In genomic region chr5:154215531-154215930, GRCh38 we compare ENCODE assay signal across 25 cellular contexts. TPM values are rescaled to one million over a fixed set of nuclear protein-coding genes. Genes with fewer than 3 reads are reported as not detected.
DNase-seq lines count a peak whose midpoint lies in the region; ATAC-seq and TF ChIP-seq lines count a peak whose summit lies in the region.
"Had no signal": no experiment of that assay in that cellular context is flagged by ENCODE, and none has a peak within 500 bp of the region (broad histone marks: within the 10 kb centered on the region; RNA-seq: fewer than 3 reads in every experiment).

No MANE protein-coding gene starts in this region.

- H3K36me3 ChIP-seq in esophagus muscularis mucosa (peaks cover 0 to 6% (median 0%) of the 10 kb centered on the region in 4 donors), transverse colon (no peaks in the 10 kb centered on the region)
- H3K36me3 ChIP-seq: brain microvascular endothelial cell had no signal

- no peak overlapping the region for H3K4me3 Mint-ChIP-seq in activated naive CD4-positive, alpha-beta T cell treated with anti-CD3 and anti-CD28 coated beads, Interleukin-2, amount 50 U/mL, for 24 hours
- no peak overlapping the region for H3K4me3 Mint-ChIP-seq in activated B cell treated with CpG ODN at 0.5 μM for 24 hours
- H3K4me3 Mint-ChIP-seq: activated naive CD8-positive, alpha-beta T cell treated with anti-CD3 and anti-CD28 coated beads, Interleukin-2, amount 10 ng/mL, durations not matched to agents 7 days and 5 days; CD4-positive, alpha-beta T cell; nephron had no signal

- 53% methylated on average over 1 of the region's 1 CpG for whole genome bisulfite sequencing in esophagus muscularis mucosa
- 86 to 100% methylated on average over 1 of the region's 1 CpG for WGBS in transverse colon (ENCODE audit: low coverage in 1 of 2), 2 donors

- TF ChIP-seq CTCF in activated B cell treated with CpG ODN at 0.5 μM for 24 hours (IDR thresholded peaks at IDR 0.05) (no peak), esophagus muscularis mucosa (IDR thresholded peaks at IDR 0.05) (no peak), transverse colon (IDR thresholded peaks at IDR 0.05) (no peak)

- TF ChIP-seq POLR2A in esophagus muscularis mucosa (IDR thresholded peaks at IDR 0.05; ENCODE audit: low read depth), result no peak
- no peak for TF ChIP-seq POLR2A in transverse colon (IDR thresholded peaks at IDR 0.05)

- peaks cover 55% of the 10 kb centered on the region for H3K4me1 Mint-ChIP-seq in activated naive CD4-positive, alpha-beta T cell treated with anti-CD3 and anti-CD28 coated beads, Interleukin-2, amount 50 U/mL, for 24 hours
- H3K4me1 Mint-ChIP-seq in activated B cell treated with CpG ODN at 0.5 μM for 24 hours, result peaks cover 45% of the 10 kb centered on the region

- DNase-seq in activated naive CD4-positive, alpha-beta T cell treated with anti-CD3 and anti-CD28 coated beads, Interleukin-2, amount 50 U/mL, for 16 hours, result no peak
- DNase-seq in activated B cell treated with CpG ODN at 0.5 μM for 24 hours (no peak), esophagus muscularis mucosa (ENCODE audit: extremely low spot score) (no peak), transverse colon (no peak), retina (no peak), COLO668 (lab: John Stamatoyannopoulos, UW; ENCODE audit: unreplicated experiment) (no peak), OCI-M1 (lab: John Stamatoyannopoulos, UW) (no peak)
- DNase-seq: activated CD4-positive, CD25-positive, alpha-beta regulatory T cell treated with anti-CD3 and anti-CD28 coated beads, Interleukin-2, amount 50 U/mL, for 72 hours; activated CD8-positive, alpha-beta memory T cell treated with anti-CD3 and anti-CD28 coated beads, Interleukin-2, amount 50 U/mL, for 48 hours; activated naive CD8-positive, alpha-beta T cell treated with anti-CD3 and anti-CD28 coated beads, Interleukin-2, amount 10 ng/mL, durations not matched to agents 7 days and 5 days; brain microvascular endothelial cell; CD4-positive, alpha-beta T cell; cortex of kidney; DMS79 treated with DMSO at 0.1 percent for 48 hours; MM.1S; NCI-H1436 treated with DMSO at 0.1 percent for 48 hours; NCI-H748 treated with DMSO at 0.1 percent for 48 hours; stimulated activated CD4-positive, alpha-beta T cell treated with anti-CD3 and anti-CD28 coated beads, Interleukin-2, amount 100 ng/mL, for 48 hours; T1000 had no signal

- peak overlapping the region; percentile 75 for H3K27ac Mint-ChIP-seq in activated naive CD4-positive, alpha-beta T cell treated with anti-CD3 and anti-CD28 coated beads, Interleukin-2, amount 50 U/mL, for 24 hours
- peak overlapping the region; percentile 35 for H3K27ac Mint-ChIP-seq in activated B cell treated with CpG ODN at 0.5 μM for 24 hours
- H3K27ac Mint-ChIP-seq: activated naive CD8-positive, alpha-beta T cell treated with anti-CD3 and anti-CD28 coated beads, Interleukin-2, amount 10 ng/mL, durations not matched to agents 7 days and 5 days; CD4-positive, alpha-beta T cell; progenitor cell of endocrine pancreas had no signal

- no peak for TF ChIP-seq EP300 in esophagus muscularis mucosa (IDR thresholded peaks at IDR 0.05)
- TF ChIP-seq EP300 in transverse colon (IDR thresholded peaks at IDR 0.05; ENCODE audit: low read depth), result no peak

- peak overlapping the region; percentile 37 to 66 (median 56) for H3K27ac ChIP-seq in esophagus muscularis mucosa (replicated peaks in 1 of 4)
- peak overlapping the region in 3 of 4 donors; percentile 21 to 41 (median 39) for H3K27ac ChIP-seq in transverse colon
- H3K27ac ChIP-seq: brain microvascular endothelial cell, HL-60 had no signal

- POLR2A ChIA-PET in activated B cell treated with CpG ODN at 0.5 μM for 24 hours (lab: Charles Lee), result no interaction called here

- H3K36me3 Mint-ChIP-seq in activated naive CD4-positive, alpha-beta T cell treated with anti-CD3 and anti-CD28 coated beads, Interleukin-2, amount 50 U/mL, for 24 hours, result peaks cover 15% of the 10 kb centered on the region
- H3K36me3 Mint-ChIP-seq in activated B cell treated with CpG ODN at 0.5 μM for 24 hours (ENCODE audit: low read depth), result peaks cover 45% of the 10 kb centered on the region

- no peak overlapping the region for H3K4me3 ChIP-seq in esophagus muscularis mucosa
- no peak overlapping the region for H3K4me3 ChIP-seq in transverse colon
- H3K4me3 ChIP-seq: skin epidermis had no signal

- in situ Hi-C loops in transverse colon (cut with MboI; ENCODE audit: low pct_ligation_motif_present in 1 of 4, low pct_unique_long_range_greater_than_20kb in 1 of 4, low sequenced_read_pairs in 3 of 4), result no loop called here

- H3K27me3 ChIP-seq in esophagus muscularis mucosa (no peaks in the 10 kb centered on the region), transverse colon (no peaks in the 10 kb centered on the region)
- H3K27me3 ChIP-seq: brain microvascular endothelial cell had no signal

- no peak for ATAC-seq in activated B cell treated with CpG ODN at 0.5 μM for 24 hours (ENCODE audit: low read depth)

- H3K27me3 Mint-ChIP-seq in activated naive CD4-positive, alpha-beta T cell treated with anti-CD3 and anti-CD28 coated beads, Interleukin-2, amount 50 U/mL, for 24 hours, result no peaks in the 10 kb centered on the region
- no peaks in the 10 kb centered on the region for H3K27me3 Mint-ChIP-seq in activated B cell treated with CpG ODN at 0.5 μM for 24 hours
- H3K27me3 Mint-ChIP-seq: activated naive CD8-positive, alpha-beta T cell treated with anti-CD3 and anti-CD28 coated beads, Interleukin-2, amount 10 ng/mL, durations not matched to agents 7 days and 5 days; CD4-positive, alpha-beta T cell; IgD-negative memory B cell; progenitor cell of endocrine pancreas had no signal

- CTCF ChIA-PET in activated B cell treated with CpG ODN at 0.5 μM for 24 hours (lab: Charles Lee), result interaction anchor here (1.0 kb wide), 1 partner anchor 26 kb away, joined by 4 read pairs; no protein-coding TSS in a partner anchor

- H3K4me1 ChIP-seq in esophagus muscularis mucosa (peaks cover 7 to 58% (median 54%) of the 10 kb centered on the region in 4 donors), transverse colon (peaks cover 0 to 13% (median 3%) of the 10 kb centered on the region in 4 donors)

- intact Hi-C loops in activated B cell treated with CpG ODN at 0.5 μM for 24 hours (cut with micrococcal nuclease), result no loop called here
- intact Hi-C loops in esophagus muscularis mucosa (cut with DNase I), result no loop called here
- intact Hi-C loops in transverse colon (cut with DNase I; ENCODE audit: low total_unique reads), result loop anchor here (10.0 kb wide), 1 partner anchor 1369 kb away; no protein-coding TSS in a partner anchor

- H3K9me3 Mint-ChIP-seq in activated naive CD4-positive, alpha-beta T cell treated with anti-CD3 and anti-CD28 coated beads, Interleukin-2, amount 50 U/mL, for 24 hours, result no peaks in the 10 kb centered on the region
- H3K9me3 Mint-ChIP-seq in activated B cell treated with CpG ODN at 0.5 μM for 24 hours, result no peaks in the 10 kb centered on the region
- H3K9me3 Mint-ChIP-seq: activated naive CD8-positive, alpha-beta T cell treated with anti-CD3 and anti-CD28 coated beads, Interleukin-2, amount 10 ng/mL, durations not matched to agents 7 days and 5 days; CD4-positive, alpha-beta T cell; IgD-negative memory B cell; nephron had no signal

- no peaks in the 10 kb centered on the region for H3K9me3 ChIP-seq in esophagus muscularis mucosa
- no peaks in the 10 kb centered on the region for H3K9me3 ChIP-seq in transverse colon

RNA-seq across cellular contexts. Expression of gene GALNT10, which starts 25.0 kb away (rescaled TPM):
- total RNA-seq in activated B cell treated with CpG ODN at 0.5 μM for 24 hours, result 32.5 and 41.5 TPM in 2 replicates
- total RNA-seq in esophagus muscularis mucosa, result 10 to 100 TPM; 21.4 to 49.8 (median 44.7) TPM
- 100 to 1,000 TPM in 1 of 4 donors, 10 to 100 TPM in 3; 18.7 to 142 (median 39.3) TPM for total RNA-seq in transverse colon
